Comparison of ENCODE assay signal across 10 cellular contexts in the genomic region with DNA sequence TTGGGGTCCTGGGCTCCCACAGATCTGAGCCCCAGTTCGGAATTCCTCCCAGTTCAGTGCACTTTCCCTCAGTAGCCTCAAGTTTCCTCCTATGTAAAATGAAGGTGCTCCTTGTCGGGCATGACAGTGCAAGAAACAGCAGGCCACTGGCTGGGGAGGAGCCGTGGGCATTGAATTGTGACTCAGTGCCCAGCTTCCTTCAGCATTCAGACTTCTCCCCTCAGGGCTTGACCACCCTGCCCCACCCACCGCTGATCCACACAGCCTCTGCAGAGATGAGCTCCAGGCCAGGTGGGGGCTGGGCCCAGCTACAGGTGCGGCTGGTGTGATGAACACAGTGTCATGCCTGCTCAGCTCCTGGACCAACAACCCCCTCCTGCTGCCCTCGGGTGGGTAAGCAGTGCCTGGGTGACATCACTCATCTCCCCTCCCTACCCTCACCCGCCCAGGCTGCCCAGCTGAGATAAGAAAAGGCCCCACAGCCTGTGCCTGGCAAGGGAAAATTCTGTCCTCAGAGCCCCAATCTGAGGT. TPM values are rescaled to one million over a fixed set of nuclear protein-coding genes. Genes with fewer than 3 reads are reported as not detected.
DNase-seq lines count a peak whose midpoint lies in the region; FAIRE-seq and TF ChIP-seq lines count a peak whose summit lies in the region.
"Had no signal": no experiment of that assay in that cellular context is flagged by ENCODE, and none has a peak within 500 bp of the region (broad histone marks: within the 10 kb centered on the region; RNA-seq: fewer than 3 reads in every experiment).

No MANE protein-coding gene starts in this region.

- H3K36me3 ChIP-seq in skeletal muscle satellite cell (ENCODE audit: insufficient read depth, low read length) (peaks cover 28% of the 10 kb centered on the region), HAP-1 (replicated peaks) (no peaks in the 10 kb centered on the region)

- intact Hi-C loops in cardiac septum (cut with DNase I) = no loop called here

- in situ Hi-C loops in HAP-1 (cut with MboI; ENCODE audit: low sequenced_read_pairs) = no loop called here

- TF ChIP-seq POLR2A in H54 (IDR thresholded peaks at IDR 0.05; ENCODE audit: low read depth, low read length) = no peak
- peak; percentile 79 for TF ChIP-seq POLR2A in erythroblast (IDR thresholded peaks at IDR 0.05; ENCODE audit: low read length)

- peak; percentile 76 for FAIRE-seq in H54 (lab: Jason Lieb, UNC)

- H3K9ac ChIP-seq in skeletal muscle satellite cell (ENCODE audit: low read depth, low read length) = peak overlapping the region; percentile 42
- H3K9ac ChIP-seq: KMS-11 had no signal

- peak; percentile 66 for DNase-seq in H54 (ENCODE audit: insufficient read length, low spot score)
- DNase-seq in RWPE1 (ENCODE audit: low spot score) = peak; percentile 91
- DNase-seq in erythroblast (lab: John Stamatoyannopoulos, UW) = peak; percentile 88 to 91
- no peak for DNase-seq in NCI-H82 treated with DMSO at 0.1 percent for 48 hours (lab: John Stamatoyannopoulos, UW; ENCODE audit: unreplicated experiment)
- no peak for DNase-seq in HAP-1 (ENCODE audit: low spot score in 2 of 2)
- DNase-seq in globus pallidus (ENCODE audit: low spot score) = no peak
- no peak for DNase-seq in cardiac septum (ENCODE audit: low spot score)
- DNase-seq: activated B cell treated with CpG ODN at 0.5 μM for 24 hours had no signal

- POLR2A ChIA-PET in RWPE1 (lab: Yijun Ruan, JAX; ENCODE audit: low non-redundant PET) = interaction anchor here (0.5 to 0.8 kb wide), 3 partner anchors 8 to 972 kb away, joined by 3 to 7 read pairs (median 4); a partner anchor contains a TSS

- peak overlapping the region; percentile 21 for H3K4me2 ChIP-seq in skeletal muscle satellite cell (ENCODE audit: low read length)
- H3K4me2 ChIP-seq: KMS-11 had no signal

- H3K27me3 ChIP-seq in skeletal muscle satellite cell (ENCODE audit: control insufficient read depth, insufficient read depth, low read length) (no peaks in the 10 kb centered on the region), HAP-1 (ENCODE audit: low read depth) (no peaks in the 10 kb centered on the region)

- no peak for TF ChIP-seq CTCF in RWPE1 (conservative IDR thresholded peaks at IDR 0.05; ENCODE audit: low read depth)

- H3K9me3 ChIP-seq in skeletal muscle satellite cell (replicated peaks; ENCODE audit: low read length) (no peaks in the 10 kb centered on the region), HAP-1 (no peaks in the 10 kb centered on the region)

- H3K27ac ChIP-seq in RWPE1 = peak overlapping the region; percentile 93
- H3K27ac ChIP-seq: KMS-11 had no signal

- H3K4me3 ChIP-seq in skeletal muscle satellite cell (ENCODE audit: low read length) (no peak overlapping the region), HAP-1 (no peak overlapping the region)

- CTCF ChIA-PET in RWPE1 (lab: Yijun Ruan, JAX) = interaction anchor here (0.6 to 1.7 kb wide), 2 partner anchors 10 to 1620 kb away, joined by 3 to 7 read pairs; no protein-coding TSS in a partner anchor

- peaks cover 38% of the 10 kb centered on the region for H3K4me1 ChIP-seq in skeletal muscle satellite cell (ENCODE audit: control insufficient read depth, insufficient read depth, low read length)
- H3K4me1 ChIP-seq in HAP-1 = peaks cover 4% of the 10 kb centered on the region; the same call in 1 of the 2 replicates

RNA-seq across cellular contexts. Expression of a gene that starts 4.9 kb away (rescaled TPM):
- total RNA-seq in skeletal muscle satellite cell (2012; rRNA removed) = 4.8 and 5.0 TPM in 2 replicates
- 14.9 TPM for total RNA-seq in cardiac septum

RNA-seq across cellular contexts. Expression of a gene that starts 7.7 kb away (rescaled TPM):
- 9.6 and 11.4 TPM in 2 replicates for total RNA-seq in skeletal muscle satellite cell (2012; rRNA removed)
- total RNA-seq in cardiac septum = 38.2 TPM

RNA-seq across cellular contexts. Expression of a gene that starts 56.4 kb away (rescaled TPM):
- total RNA-seq in skeletal muscle satellite cell (2012; rRNA removed) = 30.6 and 38.3 TPM in 2 replicates
- 190 TPM for total RNA-seq in cardiac septum

RNA-seq across cellular contexts. Expression of a gene that starts 59.9 kb away (rescaled TPM):
- not detected in 2 replicates for total RNA-seq in skeletal muscle satellite cell (2012; rRNA removed)
- 0.24 TPM for total RNA-seq in cardiac septum
- total RNA-seq: activated B cell treated with CpG ODN at 0.5 μM for 24 hours had no signal

Comparison
In these comparisons a context has a peak if more than half of its experiments do, and no peak if none do; other contexts are left out.
1. DNase-seq: peak in H54 (single experiment), RWPE1 (single experiment) and erythroblast (2 of 2); none in NCI-H82 treated with DMSO at 0.1 percent for 48 hours (single experiment), HAP-1 (0 of 2), globus pallidus (single experiment) and cardiac septum (single experiment).